In the genomic region with DNA sequence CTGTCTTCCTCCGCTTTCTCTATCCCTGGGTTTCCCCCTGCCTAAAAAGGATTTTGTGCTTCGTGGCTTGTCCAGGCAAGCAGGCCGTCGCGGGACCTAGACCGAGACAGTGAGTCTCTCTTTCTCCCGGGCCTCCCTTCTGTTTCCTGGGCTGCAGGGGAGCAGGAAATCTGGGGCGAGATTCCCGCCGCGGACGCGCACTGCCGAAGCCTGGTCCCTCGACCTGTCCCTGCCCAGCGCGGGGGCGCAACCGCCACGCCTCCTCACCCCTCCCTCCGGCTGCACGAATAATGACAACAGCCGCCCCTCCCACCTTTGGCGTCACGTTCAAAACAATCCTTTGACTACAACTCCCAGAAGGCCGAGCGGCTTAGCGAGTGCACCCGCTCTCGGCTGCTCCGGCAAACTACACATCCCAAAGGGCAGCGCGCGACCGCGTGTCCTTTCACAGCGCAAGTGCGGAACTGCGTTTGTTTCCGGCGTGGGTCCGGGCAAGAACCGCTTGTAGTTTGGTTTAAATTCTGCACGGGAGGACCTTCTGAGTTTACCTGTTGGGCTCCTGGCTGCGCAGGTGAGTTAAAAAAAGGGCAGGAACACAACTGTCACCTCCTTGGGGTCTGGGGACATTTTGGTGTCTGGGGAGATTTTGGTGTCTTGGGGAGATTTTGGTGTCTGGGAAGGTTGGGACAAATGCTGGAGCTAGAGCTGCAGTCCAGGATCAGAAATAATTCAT, we compare ENCODE assay signal across 1 cellular context.
TF ChIP-seq lines count a peak whose summit lies in the region.

A gene (plus strand): TSS at position 473 of the 733 bp plus-strand sequence. CDS start 1,715 bp downstream, outside the sequence.

TF ChIP-seq in K562, 482 proteins besides CTCF, POLR2A, EP300 and RAD21 (continued from another document and continues in another):
- TF ChIP-seq, protein P1, sequence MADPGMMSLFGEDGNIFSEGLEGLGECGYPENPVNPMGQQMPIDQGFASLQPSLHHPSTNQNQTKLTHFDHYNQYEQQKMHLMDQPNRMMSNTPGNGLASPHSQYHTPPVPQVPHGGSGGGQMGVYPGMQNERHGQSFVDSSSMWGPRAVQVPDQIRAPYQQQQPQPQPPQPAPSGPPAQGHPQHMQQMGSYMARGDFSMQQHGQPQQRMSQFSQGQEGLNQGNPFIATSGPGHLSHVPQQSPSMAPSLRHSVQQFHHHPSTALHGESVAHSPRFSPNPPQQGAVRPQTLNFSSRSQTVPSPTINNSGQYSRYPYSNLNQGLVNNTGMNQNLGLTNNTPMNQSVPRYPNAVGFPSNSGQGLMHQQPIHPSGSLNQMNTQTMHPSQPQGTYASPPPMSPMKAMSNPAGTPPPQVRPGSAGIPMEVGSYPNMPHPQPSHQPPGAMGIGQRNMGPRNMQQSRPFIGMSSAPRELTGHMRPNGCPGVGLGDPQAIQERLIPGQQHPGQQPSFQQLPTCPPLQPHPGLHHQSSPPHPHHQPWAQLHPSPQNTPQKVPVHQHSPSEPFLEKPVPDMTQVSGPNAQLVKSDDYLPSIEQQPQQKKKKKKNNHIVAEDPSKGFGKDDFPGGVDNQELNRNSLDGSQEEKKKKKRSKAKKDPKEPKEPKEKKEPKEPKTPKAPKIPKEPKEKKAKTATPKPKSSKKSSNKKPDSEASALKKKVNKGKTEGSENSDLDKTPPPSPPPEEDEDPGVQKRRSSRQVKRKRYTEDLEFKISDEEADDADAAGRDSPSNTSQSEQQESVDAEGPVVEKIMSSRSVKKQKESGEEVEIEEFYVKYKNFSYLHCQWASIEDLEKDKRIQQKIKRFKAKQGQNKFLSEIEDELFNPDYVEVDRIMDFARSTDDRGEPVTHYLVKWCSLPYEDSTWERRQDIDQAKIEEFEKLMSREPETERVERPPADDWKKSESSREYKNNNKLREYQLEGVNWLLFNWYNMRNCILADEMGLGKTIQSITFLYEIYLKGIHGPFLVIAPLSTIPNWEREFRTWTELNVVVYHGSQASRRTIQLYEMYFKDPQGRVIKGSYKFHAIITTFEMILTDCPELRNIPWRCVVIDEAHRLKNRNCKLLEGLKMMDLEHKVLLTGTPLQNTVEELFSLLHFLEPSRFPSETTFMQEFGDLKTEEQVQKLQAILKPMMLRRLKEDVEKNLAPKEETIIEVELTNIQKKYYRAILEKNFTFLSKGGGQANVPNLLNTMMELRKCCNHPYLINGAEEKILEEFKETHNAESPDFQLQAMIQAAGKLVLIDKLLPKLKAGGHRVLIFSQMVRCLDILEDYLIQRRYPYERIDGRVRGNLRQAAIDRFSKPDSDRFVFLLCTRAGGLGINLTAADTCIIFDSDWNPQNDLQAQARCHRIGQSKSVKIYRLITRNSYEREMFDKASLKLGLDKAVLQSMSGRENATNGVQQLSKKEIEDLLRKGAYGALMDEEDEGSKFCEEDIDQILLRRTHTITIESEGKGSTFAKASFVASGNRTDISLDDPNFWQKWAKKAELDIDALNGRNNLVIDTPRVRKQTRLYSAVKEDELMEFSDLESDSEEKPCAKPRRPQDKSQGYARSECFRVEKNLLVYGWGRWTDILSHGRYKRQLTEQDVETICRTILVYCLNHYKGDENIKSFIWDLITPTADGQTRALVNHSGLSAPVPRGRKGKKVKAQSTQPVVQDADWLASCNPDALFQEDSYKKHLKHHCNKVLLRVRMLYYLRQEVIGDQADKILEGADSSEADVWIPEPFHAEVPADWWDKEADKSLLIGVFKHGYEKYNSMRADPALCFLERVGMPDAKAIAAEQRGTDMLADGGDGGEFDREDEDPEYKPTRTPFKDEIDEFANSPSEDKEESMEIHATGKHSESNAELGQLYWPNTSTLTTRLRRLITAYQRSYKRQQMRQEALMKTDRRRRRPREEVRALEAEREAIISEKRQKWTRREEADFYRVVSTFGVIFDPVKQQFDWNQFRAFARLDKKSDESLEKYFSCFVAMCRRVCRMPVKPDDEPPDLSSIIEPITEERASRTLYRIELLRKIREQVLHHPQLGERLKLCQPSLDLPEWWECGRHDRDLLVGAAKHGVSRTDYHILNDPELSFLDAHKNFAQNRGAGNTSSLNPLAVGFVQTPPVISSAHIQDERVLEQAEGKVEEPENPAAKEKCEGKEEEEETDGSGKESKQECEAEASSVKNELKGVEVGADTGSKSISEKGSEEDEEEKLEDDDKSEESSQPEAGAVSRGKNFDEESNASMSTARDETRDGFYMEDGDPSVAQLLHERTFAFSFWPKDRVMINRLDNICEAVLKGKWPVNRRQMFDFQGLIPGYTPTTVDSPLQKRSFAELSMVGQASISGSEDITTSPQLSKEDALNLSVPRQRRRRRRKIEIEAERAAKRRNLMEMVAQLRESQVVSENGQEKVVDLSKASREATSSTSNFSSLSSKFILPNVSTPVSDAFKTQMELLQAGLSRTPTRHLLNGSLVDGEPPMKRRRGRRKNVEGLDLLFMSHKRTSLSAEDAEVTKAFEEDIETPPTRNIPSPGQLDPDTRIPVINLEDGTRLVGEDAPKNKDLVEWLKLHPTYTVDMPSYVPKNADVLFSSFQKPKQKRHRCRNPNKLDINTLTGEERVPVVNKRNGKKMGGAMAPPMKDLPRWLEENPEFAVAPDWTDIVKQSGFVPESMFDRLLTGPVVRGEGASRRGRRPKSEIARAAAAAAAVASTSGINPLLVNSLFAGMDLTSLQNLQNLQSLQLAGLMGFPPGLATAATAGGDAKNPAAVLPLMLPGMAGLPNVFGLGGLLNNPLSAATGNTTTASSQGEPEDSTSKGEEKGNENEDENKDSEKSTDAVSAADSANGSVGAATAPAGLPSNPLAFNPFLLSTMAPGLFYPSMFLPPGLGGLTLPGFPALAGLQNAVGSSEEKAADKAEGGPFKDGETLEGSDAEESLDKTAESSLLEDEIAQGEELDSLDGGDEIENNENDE (IDR thresholded peaks at IDR 0.05; ENCODE audit: low read depth, low read length), result no peak
- TF ChIP-seq, protein P2, sequence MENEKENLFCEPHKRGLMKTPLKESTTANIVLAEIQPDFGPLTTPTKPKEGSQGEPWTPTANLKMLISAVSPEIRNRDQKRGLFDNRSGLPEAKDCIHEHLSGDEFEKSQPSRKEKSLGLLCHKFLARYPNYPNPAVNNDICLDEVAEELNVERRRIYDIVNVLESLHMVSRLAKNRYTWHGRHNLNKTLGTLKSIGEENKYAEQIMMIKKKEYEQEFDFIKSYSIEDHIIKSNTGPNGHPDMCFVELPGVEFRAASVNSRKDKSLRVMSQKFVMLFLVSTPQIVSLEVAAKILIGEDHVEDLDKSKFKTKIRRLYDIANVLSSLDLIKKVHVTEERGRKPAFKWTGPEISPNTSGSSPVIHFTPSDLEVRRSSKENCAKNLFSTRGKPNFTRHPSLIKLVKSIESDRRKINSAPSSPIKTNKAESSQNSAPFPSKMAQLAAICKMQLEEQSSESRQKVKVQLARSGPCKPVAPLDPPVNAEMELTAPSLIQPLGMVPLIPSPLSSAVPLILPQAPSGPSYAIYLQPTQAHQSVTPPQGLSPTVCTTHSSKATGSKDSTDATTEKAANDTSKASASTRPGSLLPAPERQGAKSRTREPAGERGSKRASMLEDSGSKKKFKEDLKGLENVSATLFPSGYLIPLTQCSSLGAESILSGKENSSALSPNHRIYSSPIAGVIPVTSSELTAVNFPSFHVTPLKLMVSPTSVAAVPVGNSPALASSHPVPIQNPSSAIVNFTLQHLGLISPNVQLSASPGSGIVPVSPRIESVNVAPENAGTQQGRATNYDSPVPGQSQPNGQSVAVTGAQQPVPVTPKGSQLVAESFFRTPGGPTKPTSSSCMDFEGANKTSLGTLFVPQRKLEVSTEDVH (IDR thresholded peaks at IDR 0.05; ENCODE audit: low read depth, partially characterized antibody), result peak; percentile 70
- TF ChIP-seq TCF7 (IDR thresholded peaks at IDR 0.05; ENCODE audit: borderline replicate concordance), result no peak
- TF ChIP-seq CCNT2 (IDR thresholded peaks at IDR 0.05; ENCODE audit: borderline replicate concordance, extremely low read depth, insufficient read length, low read depth, low read length), result peak; percentile 83
- no peak for TF ChIP-seq WHSC1 (IDR thresholded peaks at IDR 0.05; ENCODE audit: low read length)
- TF ChIP-seq SRF (CRISPR knock-in tag; IDR thresholded peaks at IDR 0.05), result peak in 1 of 2 experiments; percentile 73; a peak in 2 of 4 replicates
- TF ChIP-seq ZNF347 (CRISPR knock-in tag; IDR thresholded peaks at IDR 0.05; ENCODE audit: low read depth), result no peak
- TF ChIP-seq YBX1 (IDR thresholded peaks at IDR 0.05), result no peak
- peak; percentile 44; the same call in 1 of the 2 replicates for TF ChIP-seq ZNF444 (CRISPR knock-in tag; IDR thresholded peaks at IDR 0.05)
- TF ChIP-seq, protein P3, sequence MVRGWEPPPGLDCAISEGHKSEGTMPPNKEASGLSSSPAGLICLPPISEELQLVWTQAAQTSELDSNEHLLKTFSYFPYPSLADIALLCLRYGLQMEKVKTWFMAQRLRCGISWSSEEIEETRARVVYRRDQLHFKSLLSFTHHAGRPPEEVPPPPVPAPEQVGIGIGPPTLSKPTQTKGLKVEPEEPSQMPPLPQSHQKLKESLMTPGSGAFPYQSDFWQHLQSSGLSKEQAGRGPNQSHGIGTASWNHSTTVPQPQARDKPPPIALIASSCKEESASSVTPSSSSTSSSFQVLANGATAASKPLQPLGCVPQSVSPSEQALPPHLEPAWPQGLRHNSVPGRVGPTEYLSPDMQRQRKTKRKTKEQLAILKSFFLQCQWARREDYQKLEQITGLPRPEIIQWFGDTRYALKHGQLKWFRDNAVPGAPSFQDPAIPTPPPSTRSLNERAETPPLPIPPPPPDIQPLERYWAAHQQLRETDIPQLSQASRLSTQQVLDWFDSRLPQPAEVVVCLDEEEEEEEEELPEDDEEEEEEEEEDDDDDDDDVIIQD (CRISPR knock-in tag; IDR thresholded peaks at IDR 0.05), result no peak
- no peak for TF ChIP-seq PHB2 (IDR thresholded peaks at IDR 0.05; ENCODE audit: low read depth)
- TF ChIP-seq SRSF1 (IDR thresholded peaks at IDR 0.05; ENCODE audit: low read depth, low read length), result no peak
- TF ChIP-seq, protein P4, sequence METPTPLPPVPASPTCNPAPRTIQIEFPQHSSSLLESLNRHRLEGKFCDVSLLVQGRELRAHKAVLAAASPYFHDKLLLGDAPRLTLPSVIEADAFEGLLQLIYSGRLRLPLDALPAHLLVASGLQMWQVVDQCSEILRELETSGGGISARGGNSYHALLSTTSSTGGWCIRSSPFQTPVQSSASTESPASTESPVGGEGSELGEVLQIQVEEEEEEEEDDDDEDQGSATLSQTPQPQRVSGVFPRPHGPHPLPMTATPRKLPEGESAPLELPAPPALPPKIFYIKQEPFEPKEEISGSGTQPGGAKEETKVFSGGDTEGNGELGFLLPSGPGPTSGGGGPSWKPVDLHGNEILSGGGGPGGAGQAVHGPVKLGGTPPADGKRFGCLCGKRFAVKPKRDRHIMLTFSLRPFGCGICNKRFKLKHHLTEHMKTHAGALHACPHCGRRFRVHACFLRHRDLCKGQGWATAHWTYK (CRISPR knock-in tag; IDR thresholded peaks at IDR 0.05), result no peak
- TF ChIP-seq, protein P5, sequence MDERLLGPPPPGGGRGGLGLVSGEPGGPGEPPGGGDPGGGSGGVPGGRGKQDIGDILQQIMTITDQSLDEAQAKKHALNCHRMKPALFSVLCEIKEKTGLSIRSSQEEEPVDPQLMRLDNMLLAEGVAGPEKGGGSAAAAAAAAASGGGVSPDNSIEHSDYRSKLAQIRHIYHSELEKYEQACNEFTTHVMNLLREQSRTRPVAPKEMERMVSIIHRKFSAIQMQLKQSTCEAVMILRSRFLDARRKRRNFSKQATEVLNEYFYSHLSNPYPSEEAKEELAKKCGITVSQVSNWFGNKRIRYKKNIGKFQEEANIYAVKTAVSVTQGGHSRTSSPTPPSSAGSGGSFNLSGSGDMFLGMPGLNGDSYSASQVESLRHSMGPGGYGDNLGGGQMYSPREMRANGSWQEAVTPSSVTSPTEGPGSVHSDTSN (CRISPR knock-in tag; IDR thresholded peaks at IDR 0.05; ENCODE audit: low read depth), result no peak
- TF ChIP-seq, protein P5 (tag; conservative IDR thresholded peaks at IDR 0.05; ENCODE audit: low read depth), result 0 out of 2 replicates have a peak, but pooled peaks have one; percentile 8
- no peak for TF ChIP-seq NR2F6 (CRISPR knock-in tag; IDR thresholded peaks at IDR 0.05)
- TF ChIP-seq SMAD1 (IDR thresholded peaks at IDR 0.05; ENCODE audit: low read depth, low read length, partially characterized antibody), result no peak
- TF ChIP-seq, protein P6, sequence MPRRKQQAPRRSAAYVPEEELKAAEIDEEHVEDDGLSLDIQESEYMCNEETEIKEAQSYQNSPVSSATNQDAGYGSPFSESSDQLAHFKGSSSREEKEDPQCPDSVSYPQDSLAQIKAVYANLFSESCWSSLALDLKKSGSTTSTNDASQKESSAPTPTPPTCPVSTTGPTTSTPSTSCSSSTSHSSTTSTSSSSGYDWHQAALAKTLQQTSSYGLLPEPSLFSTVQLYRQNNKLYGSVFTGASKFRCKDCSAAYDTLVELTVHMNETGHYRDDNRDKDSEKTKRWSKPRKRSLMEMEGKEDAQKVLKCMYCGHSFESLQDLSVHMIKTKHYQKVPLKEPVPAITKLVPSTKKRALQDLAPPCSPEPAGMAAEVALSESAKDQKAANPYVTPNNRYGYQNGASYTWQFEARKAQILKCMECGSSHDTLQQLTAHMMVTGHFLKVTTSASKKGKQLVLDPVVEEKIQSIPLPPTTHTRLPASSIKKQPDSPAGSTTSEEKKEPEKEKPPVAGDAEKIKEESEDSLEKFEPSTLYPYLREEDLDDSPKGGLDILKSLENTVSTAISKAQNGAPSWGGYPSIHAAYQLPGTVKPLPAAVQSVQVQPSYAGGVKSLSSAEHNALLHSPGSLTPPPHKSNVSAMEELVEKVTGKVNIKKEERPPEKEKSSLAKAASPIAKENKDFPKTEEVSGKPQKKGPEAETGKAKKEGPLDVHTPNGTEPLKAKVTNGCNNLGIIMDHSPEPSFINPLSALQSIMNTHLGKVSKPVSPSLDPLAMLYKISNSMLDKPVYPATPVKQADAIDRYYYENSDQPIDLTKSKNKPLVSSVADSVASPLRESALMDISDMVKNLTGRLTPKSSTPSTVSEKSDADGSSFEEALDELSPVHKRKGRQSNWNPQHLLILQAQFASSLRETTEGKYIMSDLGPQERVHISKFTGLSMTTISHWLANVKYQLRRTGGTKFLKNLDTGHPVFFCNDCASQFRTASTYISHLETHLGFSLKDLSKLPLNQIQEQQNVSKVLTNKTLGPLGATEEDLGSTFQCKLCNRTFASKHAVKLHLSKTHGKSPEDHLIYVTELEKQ (CRISPR knock-in tag; IDR thresholded peaks at IDR 0.05), result no peak
- peak; percentile 80; the same call in 1 of the 2 replicates for TF ChIP-seq ZNF589 (CRISPR knock-in tag; IDR thresholded peaks at IDR 0.05; ENCODE audit: low read depth)
- no peak for TF ChIP-seq TRIM24 (IDR thresholded peaks at IDR 0.05)
- no peak; the same call in 1 of the 2 replicates for TF ChIP-seq NCOR1 (IDR thresholded peaks at IDR 0.05)
- no peak for TF ChIP-seq HDAC2 (IDR thresholded peaks at IDR 0.05)
- TF ChIP-seq FOS (IDR thresholded peaks at IDR 0.05; ENCODE audit: extremely low read depth, insufficient read length), result no peak
- TF ChIP-seq ATF7 (IDR thresholded peaks at IDR 0.05), result peak; percentile 94
- TF ChIP-seq BCOR (IDR thresholded peaks at IDR 0.05), result no peak
- TF ChIP-seq SREBF1 (IDR thresholded peaks at IDR 0.05; ENCODE audit: borderline replicate concordance, low read depth, low read length), result peak; percentile 66
- TF ChIP-seq ZNF354B (CRISPR knock-in tag; IDR thresholded peaks at IDR 0.05), result no peak
- TF ChIP-seq ZNF134 (CRISPR knock-in tag; conservative IDR thresholded peaks at IDR 0.05), result no peak
- TF ChIP-seq KDM2B (CRISPR knock-in tag; IDR thresholded peaks at IDR 0.05), result no peak
